8 cellular contexts compared by ENCODE assay signal in genomic region chr1:109041614-109042473, GRCh38. TPM values are rescaled to one million over a fixed set of nuclear protein-coding genes. Genes with fewer than 3 reads are reported as not detected.
DNase-seq lines count a peak whose midpoint lies in the region; TF ChIP-seq lines count a peak whose summit lies in the region.

TSS of gene WDR47 (minus strand) at chr1:109042102. CDS start at chr1:109023512, 18,590 bp downstream.

- no peaks in the 10 kb centered on the region for H3K27me3 Mint-ChIP-seq in HFFc6 (ENCODE audit: insufficient read depth)
- H3K27me3 Mint-ChIP-seq in activated naive CD4-positive, alpha-beta T cell treated with anti-CD3 and anti-CD28 coated beads, Interleukin-2, amount 10 ng/mL, durations not matched to agents 7 days and 5 days: peaks cover 18% of the 10 kb centered on the region

- H3K9me3 Mint-ChIP-seq in HFFc6: no peaks in the 10 kb centered on the region
- H3K9me3 Mint-ChIP-seq in activated naive CD4-positive, alpha-beta T cell treated with anti-CD3 and anti-CD28 coated beads, Interleukin-2, amount 10 ng/mL, durations not matched to agents 7 days and 5 days: no peaks in the 10 kb centered on the region

- H3K4me3 Mint-ChIP-seq in HFFc6: peak within 1 kb of the TSS; percentile 94
- peak within 1 kb of the TSS; percentile 96 for H3K4me3 Mint-ChIP-seq in activated naive CD4-positive, alpha-beta T cell treated with anti-CD3 and anti-CD28 coated beads, Interleukin-2, amount 10 ng/mL, durations not matched to agents 7 days and 5 days

- no peaks in the 10 kb centered on the region for H3K36me3 Mint-ChIP-seq in HFFc6 (ENCODE audit: low read depth)
- no peaks in the 10 kb centered on the region for H3K36me3 Mint-ChIP-seq in activated naive CD4-positive, alpha-beta T cell treated with anti-CD3 and anti-CD28 coated beads, Interleukin-2, amount 10 ng/mL, durations not matched to agents 7 days and 5 days

- H3K27ac ChIP-seq in substantia nigra (ENCODE audit: low read depth, low read length, poor library complexity, severe bottlenecking): peak within 1 kb of the TSS; percentile 80

- H3K4me1 Mint-ChIP-seq in HFFc6 (ENCODE audit: low read depth): peaks cover 9% of the 10 kb centered on the region
- H3K4me1 Mint-ChIP-seq in activated naive CD4-positive, alpha-beta T cell treated with anti-CD3 and anti-CD28 coated beads, Interleukin-2, amount 10 ng/mL, durations not matched to agents 7 days and 5 days: peaks cover 17% of the 10 kb centered on the region

- TF ChIP-seq CTCF in HFFc6 (IDR thresholded peaks at IDR 0.05): no peak

- DNase-seq in GM04504 (ENCODE audit: low read depth) (peak; percentile 89), HFFc6 (peak; percentile 92), NAMALWA (ENCODE audit: low spot score) (peak; percentile 97), SK-N-DZ (ENCODE audit: low spot score) (peak; percentile 91), germinal center (ENCODE audit: low spot score) (peak; percentile 98), non-pigmented ciliary epithelial cell (ENCODE audit: low read depth) (peak; percentile 80), substantia nigra (lab: John Stamatoyannopoulos, UW) (peak; percentile 50 to 97 (median 88))
- peak; percentile 97 for DNase-seq in activated naive CD4-positive, alpha-beta T cell treated with anti-CD3 and anti-CD28 coated beads, Interleukin-2, amount 10 ng/mL, durations not matched to agents 7 days and 5 days

- CTCF ChIA-PET in activated naive CD4-positive, alpha-beta T cell treated with anti-CD3 and anti-CD28 coated beads, Interleukin-2, amount 10 ng/mL, durations not matched to agents 7 days and 5 days (lab: Charles Lee): interaction anchor here (0.9 to 1.4 kb wide), 4 partner anchors 34 to 71 kb away, joined by 3 read pairs; partner anchors contain the start of gene TAF13

- peak within 1 kb of the TSS; percentile 83 for H3K27ac Mint-ChIP-seq in HFFc6
- H3K27ac Mint-ChIP-seq in activated naive CD4-positive, alpha-beta T cell treated with anti-CD3 and anti-CD28 coated beads, Interleukin-2, amount 10 ng/mL, durations not matched to agents 7 days and 5 days: peak within 1 kb of the TSS; percentile 93

RNA-seq across cellular contexts. Expression of gene WDR47, which starts in this region (rescaled TPM):
- 10 to 100 TPM; 13.8 to 18.2 (median 17.5) TPM for total RNA-seq in HFFc6 (2021; fragmentation: NEBNext Ultra II Directional; extraction: Animal tissue kit (Norgen Biotek cat#: 25700))
- 13.0 and 15.5 TPM in 2 replicates for polyA plus RNA-seq in SK-N-DZ (2014; cell fraction: cytosol; rRNA removed)
- 8.2 and 8.7 TPM in 2 replicates for polyA plus RNA-seq in SK-N-DZ (2014; cell fraction: nucleus; rRNA removed)

Comparison
In these comparisons a context has a peak if more than half of its experiments do, and no peak if none do; other contexts are left out.
1. Peak in every context shown above with its lines: DNase-seq and H3K27ac ChIP-seq.